Comparison of ENCODE assay signal across 1 cellular context in the genomic region with DNA sequence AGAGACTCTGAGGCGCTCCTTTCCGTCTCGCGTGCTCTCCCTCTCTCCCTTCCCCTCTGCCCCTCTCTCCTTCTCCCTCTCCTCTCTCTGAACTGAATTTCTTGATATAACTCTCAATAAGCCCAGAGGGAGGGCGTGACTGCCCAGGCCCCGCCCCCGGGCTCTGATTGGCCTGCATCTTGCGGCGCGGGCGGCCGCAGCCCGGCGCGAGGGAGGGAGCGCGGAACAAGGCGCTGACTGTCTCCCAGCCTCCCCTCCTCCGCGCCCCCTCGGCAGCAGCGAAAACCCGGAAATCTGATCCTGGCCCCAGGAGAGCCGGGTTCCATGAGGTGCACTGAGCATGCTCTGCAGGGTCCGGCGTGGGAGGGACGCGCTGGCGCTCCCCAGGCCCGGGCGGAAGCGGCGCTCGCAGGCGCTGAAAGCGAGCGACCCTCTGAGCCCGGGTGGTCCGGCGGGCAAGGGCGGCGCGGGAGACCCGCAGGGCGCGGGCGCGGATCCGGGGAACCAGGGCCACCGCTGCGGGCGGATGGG.
TF ChIP-seq lines count a peak whose summit lies in the region.

A gene with protein sequence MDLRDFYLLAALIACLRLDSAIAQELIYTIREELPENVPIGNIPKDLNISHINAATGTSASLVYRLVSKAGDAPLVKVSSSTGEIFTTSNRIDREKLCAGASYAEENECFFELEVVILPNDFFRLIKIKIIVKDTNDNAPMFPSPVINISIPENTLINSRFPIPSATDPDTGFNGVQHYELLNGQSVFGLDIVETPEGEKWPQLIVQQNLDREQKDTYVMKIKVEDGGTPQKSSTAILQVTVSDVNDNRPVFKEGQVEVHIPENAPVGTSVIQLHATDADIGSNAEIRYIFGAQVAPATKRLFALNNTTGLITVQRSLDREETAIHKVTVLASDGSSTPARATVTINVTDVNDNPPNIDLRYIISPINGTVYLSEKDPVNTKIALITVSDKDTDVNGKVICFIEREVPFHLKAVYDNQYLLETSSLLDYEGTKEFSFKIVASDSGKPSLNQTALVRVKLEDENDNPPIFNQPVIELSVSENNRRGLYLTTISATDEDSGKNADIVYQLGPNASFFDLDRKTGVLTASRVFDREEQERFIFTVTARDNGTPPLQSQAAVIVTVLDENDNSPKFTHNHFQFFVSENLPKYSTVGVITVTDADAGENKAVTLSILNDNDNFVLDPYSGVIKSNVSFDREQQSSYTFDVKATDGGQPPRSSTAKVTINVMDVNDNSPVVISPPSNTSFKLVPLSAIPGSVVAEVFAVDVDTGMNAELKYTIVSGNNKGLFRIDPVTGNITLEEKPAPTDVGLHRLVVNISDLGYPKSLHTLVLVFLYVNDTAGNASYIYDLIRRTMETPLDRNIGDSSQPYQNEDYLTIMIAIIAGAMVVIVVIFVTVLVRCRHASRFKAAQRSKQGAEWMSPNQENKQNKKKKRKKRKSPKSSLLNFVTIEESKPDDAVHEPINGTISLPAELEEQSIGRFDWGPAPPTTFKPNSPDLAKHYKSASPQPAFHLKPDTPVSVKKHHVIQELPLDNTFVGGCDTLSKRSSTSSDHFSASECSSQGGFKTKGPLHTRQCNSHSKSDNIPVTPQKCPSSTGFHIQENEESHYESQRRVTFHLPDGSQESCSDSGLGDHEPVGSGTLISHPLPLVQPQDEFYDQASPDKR (N-terminal part only) (minus strand): TSS at position 94 of the 531 bp plus-strand sequence. CDS start 1,896 bp downstream, outside the sequence.

TF ChIP-seq in K562, 482 proteins besides CTCF, POLR2A, EP300 and RAD21 (continued from another document and continues in another):
- TF ChIP-seq, protein P1, sequence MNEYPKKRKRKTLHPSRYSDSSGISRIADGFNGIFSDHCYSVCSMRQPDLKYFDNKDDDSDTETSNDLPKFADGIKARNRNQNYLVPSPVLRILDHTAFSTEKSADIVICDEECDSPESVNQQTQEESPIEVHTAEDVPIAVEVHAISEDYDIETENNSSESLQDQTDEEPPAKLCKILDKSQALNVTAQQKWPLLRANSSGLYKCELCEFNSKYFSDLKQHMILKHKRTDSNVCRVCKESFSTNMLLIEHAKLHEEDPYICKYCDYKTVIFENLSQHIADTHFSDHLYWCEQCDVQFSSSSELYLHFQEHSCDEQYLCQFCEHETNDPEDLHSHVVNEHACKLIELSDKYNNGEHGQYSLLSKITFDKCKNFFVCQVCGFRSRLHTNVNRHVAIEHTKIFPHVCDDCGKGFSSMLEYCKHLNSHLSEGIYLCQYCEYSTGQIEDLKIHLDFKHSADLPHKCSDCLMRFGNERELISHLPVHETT (CRISPR knock-in tag; conservative IDR thresholded peaks at IDR 0.05 in 1 of 2, IDR thresholded peaks at IDR 0.05 in 1 of 2), result no peak
- TF ChIP-seq, protein P2, sequence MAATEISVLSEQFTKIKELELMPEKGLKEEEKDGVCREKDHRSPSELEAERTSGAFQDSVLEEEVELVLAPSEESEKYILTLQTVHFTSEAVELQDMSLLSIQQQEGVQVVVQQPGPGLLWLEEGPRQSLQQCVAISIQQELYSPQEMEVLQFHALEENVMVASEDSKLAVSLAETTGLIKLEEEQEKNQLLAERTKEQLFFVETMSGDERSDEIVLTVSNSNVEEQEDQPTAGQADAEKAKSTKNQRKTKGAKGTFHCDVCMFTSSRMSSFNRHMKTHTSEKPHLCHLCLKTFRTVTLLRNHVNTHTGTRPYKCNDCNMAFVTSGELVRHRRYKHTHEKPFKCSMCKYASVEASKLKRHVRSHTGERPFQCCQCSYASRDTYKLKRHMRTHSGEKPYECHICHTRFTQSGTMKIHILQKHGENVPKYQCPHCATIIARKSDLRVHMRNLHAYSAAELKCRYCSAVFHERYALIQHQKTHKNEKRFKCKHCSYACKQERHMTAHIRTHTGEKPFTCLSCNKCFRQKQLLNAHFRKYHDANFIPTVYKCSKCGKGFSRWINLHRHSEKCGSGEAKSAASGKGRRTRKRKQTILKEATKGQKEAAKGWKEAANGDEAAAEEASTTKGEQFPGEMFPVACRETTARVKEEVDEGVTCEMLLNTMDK (IDR thresholded peaks at IDR 0.05; ENCODE audit: borderline replicate concordance, insufficient read depth, low read depth, low read length, poor library complexity, severe bottlenecking), result no peak
- TF ChIP-seq ZNF780A (CRISPR knock-in tag; IDR thresholded peaks at IDR 0.05) (no peak), ZBTB34 (CRISPR knock-in tag; IDR thresholded peaks at IDR 0.05) (no peak), TSC22D4 (tag; IDR thresholded peaks at IDR 0.05) (no peak), ARHGAP35 (IDR thresholded peaks at IDR 0.05; ENCODE audit: partially characterized antibody) (no peak), KAT7 (CRISPR knock-in tag; IDR thresholded peaks at IDR 0.05; ENCODE audit: borderline replicate concordance) (no peak), ZFP1 (CRISPR knock-in tag; IDR thresholded peaks at IDR 0.05) (no peak), MBD1 (CRISPR knock-in tag; IDR thresholded peaks at IDR 0.05) (no peak), ZBTB7A (IDR thresholded peaks at IDR 0.05; ENCODE audit: borderline replicate concordance, control insufficient read depth, low read depth, low read length) (peak; percentile 66; the same call in 1 of the 2 replicates), NONO (IDR thresholded peaks at IDR 0.05; ENCODE audit: low read depth in 2 of 2, low read length in 1 of 2) (0 out of 4 replicates have a peak, but pooled peaks of 1 of the 2 experiments have one; percentile 38), PURB (CRISPR knock-in tag; IDR thresholded peaks at IDR 0.05; ENCODE audit: low read depth) (no peak), ZNF140 (CRISPR knock-in tag; IDR thresholded peaks at IDR 0.05) (no peak), GTF2E2 (tag; IDR thresholded peaks at IDR 0.05) (no peak), YY1 (IDR thresholded peaks at IDR 0.05; ENCODE audit: borderline replicate concordance in 1 of 3, control insufficient read depth in 1 of 3, extremely low read depth in 1 of 3, insufficient read depth in 3 of 3, insufficient read length in 1 of 3, insufficient replicate concordance in 2 of 3, low read depth in 1 of 3, low read length in 2 of 3) (peak in 1 of 3 experiments; percentile 12), PRPF4 (IDR thresholded peaks at IDR 0.05; ENCODE audit: insufficient read depth, low read depth, low read length, poor library complexity, severe bottlenecking) (no peak), ZNF764 (CRISPR knock-in tag; IDR thresholded peaks at IDR 0.05; ENCODE audit: low read depth) (no peak), SNAPC5 (CRISPR knock-in tag; IDR thresholded peaks at IDR 0.05) (no peak), TEAD2 (tag; IDR thresholded peaks at IDR 0.05) (no peak), MCM7 (IDR thresholded peaks at IDR 0.05) (no peak), ZNF239 (CRISPR knock-in tag; IDR thresholded peaks at IDR 0.05) (no peak), LARP7 (IDR thresholded peaks at IDR 0.05) (no peak), ZFX (CRISPR knock-in tag; IDR thresholded peaks at IDR 0.05) (no peak; the same call in 1 of the 2 replicates), SNRNP70 (optimal IDR thresholded peaks at IDR 0.05; ENCODE audit: low read depth, low read length) (no peak), TFAM (CRISPR knock-in tag; conservative IDR thresholded peaks at IDR 0.05) (no peak), NFRKB (IDR thresholded peaks at IDR 0.05; ENCODE audit: low read depth) (no peak), HDAC1 (IDR thresholded peaks at IDR 0.05) (no peak), CBFB (CRISPR knock-in tag; IDR thresholded peaks at IDR 0.05) (no peak), ATF2 (CRISPR knock-in tag; IDR thresholded peaks at IDR 0.05) (no peak), PPARD (CRISPR knock-in tag; IDR thresholded peaks at IDR 0.05) (no peak), BRD4 (IDR thresholded peaks at IDR 0.05) (no peak), KLF16 (IDR thresholded peaks at IDR 0.05) (no peak)
- TF ChIP-seq, protein P3, sequence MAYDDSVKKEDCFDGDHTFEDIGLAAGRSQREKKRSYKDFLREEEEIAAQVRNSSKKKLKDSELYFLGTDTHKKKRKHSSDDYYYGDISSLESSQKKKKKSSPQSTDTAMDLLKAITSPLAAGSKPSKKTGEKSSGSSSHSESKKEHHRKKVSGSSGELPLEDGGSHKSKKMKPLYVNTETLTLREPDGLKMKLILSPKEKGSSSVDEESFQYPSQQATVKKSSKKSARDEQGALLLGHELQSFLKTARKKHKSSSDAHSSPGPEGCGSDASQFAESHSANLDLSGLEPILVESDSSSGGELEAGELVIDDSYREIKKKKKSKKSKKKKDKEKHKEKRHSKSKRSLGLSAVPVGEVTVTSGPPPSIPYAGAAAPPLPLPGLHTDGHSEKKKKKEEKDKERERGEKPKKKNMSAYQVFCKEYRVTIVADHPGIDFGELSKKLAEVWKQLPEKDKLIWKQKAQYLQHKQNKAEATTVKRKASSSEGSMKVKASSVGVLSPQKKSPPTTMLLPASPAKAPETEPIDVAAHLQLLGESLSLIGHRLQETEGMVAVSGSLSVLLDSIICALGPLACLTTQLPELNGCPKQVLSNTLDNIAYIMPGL (CRISPR knock-in tag; IDR thresholded peaks at IDR 0.05), result no peak
- TF ChIP-seq, protein P4, sequence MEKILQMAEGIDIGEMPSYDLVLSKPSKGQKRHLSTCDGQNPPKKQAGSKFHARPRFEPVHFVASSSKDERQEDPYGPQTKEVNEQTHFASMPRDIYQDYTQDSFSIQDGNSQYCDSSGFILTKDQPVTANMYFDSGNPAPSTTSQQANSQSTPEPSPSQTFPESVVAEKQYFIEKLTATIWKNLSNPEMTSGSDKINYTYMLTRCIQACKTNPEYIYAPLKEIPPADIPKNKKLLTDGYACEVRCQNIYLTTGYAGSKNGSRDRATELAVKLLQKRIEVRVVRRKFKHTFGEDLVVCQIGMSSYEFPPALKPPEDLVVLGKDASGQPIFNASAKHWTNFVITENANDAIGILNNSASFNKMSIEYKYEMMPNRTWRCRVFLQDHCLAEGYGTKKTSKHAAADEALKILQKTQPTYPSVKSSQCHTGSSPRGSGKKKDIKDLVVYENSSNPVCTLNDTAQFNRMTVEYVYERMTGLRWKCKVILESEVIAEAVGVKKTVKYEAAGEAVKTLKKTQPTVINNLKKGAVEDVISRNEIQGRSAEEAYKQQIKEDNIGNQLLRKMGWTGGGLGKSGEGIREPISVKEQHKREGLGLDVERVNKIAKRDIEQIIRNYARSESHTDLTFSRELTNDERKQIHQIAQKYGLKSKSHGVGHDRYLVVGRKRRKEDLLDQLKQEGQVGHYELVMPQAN (IDR thresholded peaks at IDR 0.05; ENCODE audit: borderline replicate concordance), result no peak
- TF ChIP-seq, protein P5, sequence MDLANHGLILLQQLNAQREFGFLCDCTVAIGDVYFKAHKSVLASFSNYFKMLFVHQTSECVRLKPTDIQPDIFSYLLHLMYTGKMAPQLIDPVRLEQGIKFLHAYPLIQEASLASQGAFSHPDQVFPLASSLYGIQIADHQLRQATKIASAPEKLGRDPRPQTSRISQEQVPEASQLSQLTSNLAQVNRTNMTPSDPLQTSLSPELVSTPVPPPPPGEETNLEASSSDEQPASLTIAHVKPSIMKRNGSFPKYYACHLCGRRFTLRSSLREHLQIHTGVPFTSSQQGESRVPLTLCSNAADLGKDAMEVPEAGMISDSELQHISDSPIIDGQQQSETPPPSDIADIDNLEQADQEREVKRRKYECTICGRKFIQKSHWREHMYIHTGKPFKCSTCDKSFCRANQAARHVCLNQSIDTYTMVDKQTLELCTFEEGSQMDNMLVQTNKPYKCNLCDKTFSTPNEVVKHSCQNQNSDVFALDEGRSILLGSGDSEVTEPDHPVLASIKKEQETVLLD (IDR thresholded peaks at IDR 0.05), result no peak
- TF ChIP-seq, protein P6, sequence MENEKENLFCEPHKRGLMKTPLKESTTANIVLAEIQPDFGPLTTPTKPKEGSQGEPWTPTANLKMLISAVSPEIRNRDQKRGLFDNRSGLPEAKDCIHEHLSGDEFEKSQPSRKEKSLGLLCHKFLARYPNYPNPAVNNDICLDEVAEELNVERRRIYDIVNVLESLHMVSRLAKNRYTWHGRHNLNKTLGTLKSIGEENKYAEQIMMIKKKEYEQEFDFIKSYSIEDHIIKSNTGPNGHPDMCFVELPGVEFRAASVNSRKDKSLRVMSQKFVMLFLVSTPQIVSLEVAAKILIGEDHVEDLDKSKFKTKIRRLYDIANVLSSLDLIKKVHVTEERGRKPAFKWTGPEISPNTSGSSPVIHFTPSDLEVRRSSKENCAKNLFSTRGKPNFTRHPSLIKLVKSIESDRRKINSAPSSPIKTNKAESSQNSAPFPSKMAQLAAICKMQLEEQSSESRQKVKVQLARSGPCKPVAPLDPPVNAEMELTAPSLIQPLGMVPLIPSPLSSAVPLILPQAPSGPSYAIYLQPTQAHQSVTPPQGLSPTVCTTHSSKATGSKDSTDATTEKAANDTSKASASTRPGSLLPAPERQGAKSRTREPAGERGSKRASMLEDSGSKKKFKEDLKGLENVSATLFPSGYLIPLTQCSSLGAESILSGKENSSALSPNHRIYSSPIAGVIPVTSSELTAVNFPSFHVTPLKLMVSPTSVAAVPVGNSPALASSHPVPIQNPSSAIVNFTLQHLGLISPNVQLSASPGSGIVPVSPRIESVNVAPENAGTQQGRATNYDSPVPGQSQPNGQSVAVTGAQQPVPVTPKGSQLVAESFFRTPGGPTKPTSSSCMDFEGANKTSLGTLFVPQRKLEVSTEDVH (IDR thresholded peaks at IDR 0.05; ENCODE audit: low read depth, partially characterized antibody), result no peak
